In the genomic region with DNA sequence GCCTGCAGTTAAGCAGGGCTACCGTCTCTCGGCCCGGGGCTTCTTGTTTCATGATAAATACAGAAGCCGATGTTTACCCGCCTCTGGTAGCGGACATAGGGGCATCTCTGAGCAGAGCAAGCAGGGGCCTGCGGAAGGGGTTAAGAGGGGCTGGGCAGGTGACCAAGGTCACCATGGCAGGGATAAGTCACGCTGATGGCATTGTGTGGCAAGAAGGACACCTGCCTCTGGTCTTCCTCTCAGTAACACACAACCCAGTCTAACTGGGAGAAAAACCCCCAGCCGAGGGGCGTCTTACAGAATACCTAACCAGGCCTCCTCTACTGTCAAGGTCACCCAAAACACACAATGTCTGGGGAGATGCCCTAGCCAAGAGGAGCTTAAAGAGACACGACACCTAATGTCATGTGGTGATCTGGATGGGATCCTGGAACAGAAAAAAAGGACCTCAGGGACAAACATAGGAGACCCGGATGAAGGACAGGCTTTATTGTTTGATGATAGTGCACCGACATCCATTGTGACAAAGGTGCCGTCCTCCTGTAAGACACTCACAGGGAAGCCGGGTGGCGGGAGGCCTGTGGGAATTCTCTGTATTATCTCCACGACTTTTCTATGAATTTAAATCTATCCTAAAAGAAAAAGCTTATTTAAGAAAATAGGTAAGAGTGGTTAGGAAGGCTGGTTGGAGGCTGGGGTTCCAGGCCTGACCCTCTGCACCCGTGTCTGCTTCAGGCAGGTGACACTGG, we compare ENCODE assay signal across 1 cellular context.
A peak's percentile ranks its signal among the peaks of the same experiment; 100 is the strongest.
TF ChIP-seq lines count a peak whose summit lies in the region.

No MANE protein-coding gene starts in this region.

TF ChIP-seq in HepG2, 621 proteins besides CTCF, POLR2A, EP300 and RAD21 (continued from another document and continues in another):
- TF ChIP-seq, protein P1, sequence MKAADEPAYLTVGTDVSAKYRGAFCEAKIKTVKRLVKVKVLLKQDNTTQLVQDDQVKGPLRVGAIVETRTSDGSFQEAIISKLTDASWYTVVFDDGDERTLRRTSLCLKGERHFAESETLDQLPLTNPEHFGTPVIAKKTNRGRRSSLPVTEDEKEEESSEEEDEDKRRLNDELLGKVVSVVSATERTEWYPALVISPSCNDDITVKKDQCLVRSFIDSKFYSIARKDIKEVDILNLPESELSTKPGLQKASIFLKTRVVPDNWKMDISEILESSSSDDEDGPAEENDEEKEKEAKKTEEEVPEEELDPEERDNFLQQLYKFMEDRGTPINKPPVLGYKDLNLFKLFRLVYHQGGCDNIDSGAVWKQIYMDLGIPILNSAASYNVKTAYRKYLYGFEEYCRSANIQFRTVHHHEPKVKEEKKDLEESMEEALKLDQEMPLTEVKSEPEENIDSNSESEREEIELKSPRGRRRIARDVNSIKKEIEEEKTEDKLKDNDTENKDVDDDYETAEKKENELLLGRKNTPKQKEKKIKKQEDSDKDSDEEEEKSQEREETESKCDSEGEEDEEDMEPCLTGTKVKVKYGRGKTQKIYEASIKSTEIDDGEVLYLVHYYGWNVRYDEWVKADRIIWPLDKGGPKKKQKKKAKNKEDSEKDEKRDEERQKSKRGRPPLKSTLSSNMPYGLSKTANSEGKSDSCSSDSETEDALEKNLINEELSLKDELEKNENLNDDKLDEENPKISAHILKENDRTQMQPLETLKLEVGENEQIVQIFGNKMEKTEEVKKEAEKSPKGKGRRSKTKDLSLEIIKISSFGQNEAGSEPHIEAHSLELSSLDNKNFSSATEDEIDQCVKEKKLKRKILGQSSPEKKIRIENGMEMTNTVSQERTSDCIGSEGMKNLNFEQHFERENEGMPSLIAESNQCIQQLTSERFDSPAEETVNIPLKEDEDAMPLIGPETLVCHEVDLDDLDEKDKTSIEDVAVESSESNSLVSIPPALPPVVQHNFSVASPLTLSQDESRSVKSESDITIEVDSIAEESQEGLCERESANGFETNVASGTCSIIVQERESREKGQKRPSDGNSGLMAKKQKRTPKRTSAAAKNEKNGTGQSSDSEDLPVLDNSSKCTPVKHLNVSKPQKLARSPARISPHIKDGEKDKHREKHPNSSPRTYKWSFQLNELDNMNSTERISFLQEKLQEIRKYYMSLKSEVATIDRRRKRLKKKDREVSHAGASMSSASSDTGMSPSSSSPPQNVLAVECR (CRISPR knock-in tag; IDR thresholded peaks at IDR 0.05; ENCODE audit: borderline replicate concordance): peak; percentile 39; the same call in 1 of the 2 replicates
- TF ChIP-seq ZNF792 (CRISPR knock-in tag; IDR thresholded peaks at IDR 0.05): no peak
- TF ChIP-seq, protein P2, sequence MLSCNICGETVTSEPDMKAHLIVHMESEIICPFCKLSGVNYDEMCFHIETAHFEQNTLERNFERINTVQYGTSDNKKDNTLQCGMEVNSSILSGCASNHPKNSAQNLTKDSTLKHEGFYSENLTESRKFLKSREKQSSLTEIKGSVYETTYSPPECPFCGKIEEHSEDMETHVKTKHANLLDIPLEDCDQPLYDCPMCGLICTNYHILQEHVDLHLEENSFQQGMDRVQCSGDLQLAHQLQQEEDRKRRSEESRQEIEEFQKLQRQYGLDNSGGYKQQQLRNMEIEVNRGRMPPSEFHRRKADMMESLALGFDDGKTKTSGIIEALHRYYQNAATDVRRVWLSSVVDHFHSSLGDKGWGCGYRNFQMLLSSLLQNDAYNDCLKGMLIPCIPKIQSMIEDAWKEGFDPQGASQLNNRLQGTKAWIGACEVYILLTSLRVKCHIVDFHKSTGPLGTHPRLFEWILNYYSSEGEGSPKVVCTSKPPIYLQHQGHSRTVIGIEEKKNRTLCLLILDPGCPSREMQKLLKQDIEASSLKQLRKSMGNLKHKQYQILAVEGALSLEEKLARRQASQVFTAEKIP (CRISPR knock-in tag; IDR thresholded peaks at IDR 0.05; ENCODE audit: borderline replicate concordance): no peak
- TF ChIP-seq, protein P3, sequence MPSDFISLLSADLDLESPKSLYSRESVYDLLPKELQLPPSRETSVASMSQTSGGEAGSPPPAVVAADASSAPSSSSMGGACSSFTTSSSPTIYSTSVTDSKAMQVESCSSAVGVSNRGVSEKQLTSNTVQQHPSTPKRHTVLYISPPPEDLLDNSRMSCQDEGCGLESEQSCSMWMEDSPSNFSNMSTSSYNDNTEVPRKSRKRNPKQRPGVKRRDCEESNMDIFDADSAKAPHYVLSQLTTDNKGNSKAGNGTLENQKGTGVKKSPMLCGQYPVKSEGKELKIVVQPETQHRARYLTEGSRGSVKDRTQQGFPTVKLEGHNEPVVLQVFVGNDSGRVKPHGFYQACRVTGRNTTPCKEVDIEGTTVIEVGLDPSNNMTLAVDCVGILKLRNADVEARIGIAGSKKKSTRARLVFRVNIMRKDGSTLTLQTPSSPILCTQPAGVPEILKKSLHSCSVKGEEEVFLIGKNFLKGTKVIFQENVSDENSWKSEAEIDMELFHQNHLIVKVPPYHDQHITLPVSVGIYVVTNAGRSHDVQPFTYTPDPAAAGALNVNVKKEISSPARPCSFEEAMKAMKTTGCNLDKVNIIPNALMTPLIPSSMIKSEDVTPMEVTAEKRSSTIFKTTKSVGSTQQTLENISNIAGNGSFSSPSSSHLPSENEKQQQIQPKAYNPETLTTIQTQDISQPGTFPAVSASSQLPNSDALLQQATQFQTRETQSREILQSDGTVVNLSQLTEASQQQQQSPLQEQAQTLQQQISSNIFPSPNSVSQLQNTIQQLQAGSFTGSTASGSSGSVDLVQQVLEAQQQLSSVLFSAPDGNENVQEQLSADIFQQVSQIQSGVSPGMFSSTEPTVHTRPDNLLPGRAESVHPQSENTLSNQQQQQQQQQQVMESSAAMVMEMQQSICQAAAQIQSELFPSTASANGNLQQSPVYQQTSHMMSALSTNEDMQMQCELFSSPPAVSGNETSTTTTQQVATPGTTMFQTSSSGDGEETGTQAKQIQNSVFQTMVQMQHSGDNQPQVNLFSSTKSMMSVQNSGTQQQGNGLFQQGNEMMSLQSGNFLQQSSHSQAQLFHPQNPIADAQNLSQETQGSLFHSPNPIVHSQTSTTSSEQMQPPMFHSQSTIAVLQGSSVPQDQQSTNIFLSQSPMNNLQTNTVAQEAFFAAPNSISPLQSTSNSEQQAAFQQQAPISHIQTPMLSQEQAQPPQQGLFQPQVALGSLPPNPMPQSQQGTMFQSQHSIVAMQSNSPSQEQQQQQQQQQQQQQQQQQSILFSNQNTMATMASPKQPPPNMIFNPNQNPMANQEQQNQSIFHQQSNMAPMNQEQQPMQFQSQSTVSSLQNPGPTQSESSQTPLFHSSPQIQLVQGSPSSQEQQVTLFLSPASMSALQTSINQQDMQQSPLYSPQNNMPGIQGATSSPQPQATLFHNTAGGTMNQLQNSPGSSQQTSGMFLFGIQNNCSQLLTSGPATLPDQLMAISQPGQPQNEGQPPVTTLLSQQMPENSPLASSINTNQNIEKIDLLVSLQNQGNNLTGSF (CRISPR knock-in tag; IDR thresholded peaks at IDR 0.05): no peak
- TF ChIP-seq, protein P4, sequence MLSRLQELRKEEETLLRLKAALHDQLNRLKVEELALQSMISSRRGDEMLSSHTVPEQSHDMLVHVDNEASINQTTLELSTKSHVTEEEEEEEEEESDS (CRISPR knock-in tag; IDR thresholded peaks at IDR 0.05; ENCODE audit: borderline replicate concordance): no peak
- TF ChIP-seq JUN (CRISPR knock-in tag; IDR thresholded peaks at IDR 0.05): no peak
- TF ChIP-seq AGO1 (IDR thresholded peaks at IDR 0.05; ENCODE audit: low read depth, low read length, poor library complexity, severe bottlenecking): no peak
- no peak for TF ChIP-seq NONO (IDR thresholded peaks at IDR 0.05)
- 0 out of 2 replicates have a peak, but pooled peaks have one; percentile 28 for TF ChIP-seq NONO (CRISPR knock-in tag; conservative IDR thresholded peaks at IDR 0.05)
- 0 out of 2 replicates have a peak, but pooled peaks have one; percentile 12 for TF ChIP-seq NKX3-1 (CRISPR knock-in tag; IDR thresholded peaks at IDR 0.05)
- TF ChIP-seq, protein P5, sequence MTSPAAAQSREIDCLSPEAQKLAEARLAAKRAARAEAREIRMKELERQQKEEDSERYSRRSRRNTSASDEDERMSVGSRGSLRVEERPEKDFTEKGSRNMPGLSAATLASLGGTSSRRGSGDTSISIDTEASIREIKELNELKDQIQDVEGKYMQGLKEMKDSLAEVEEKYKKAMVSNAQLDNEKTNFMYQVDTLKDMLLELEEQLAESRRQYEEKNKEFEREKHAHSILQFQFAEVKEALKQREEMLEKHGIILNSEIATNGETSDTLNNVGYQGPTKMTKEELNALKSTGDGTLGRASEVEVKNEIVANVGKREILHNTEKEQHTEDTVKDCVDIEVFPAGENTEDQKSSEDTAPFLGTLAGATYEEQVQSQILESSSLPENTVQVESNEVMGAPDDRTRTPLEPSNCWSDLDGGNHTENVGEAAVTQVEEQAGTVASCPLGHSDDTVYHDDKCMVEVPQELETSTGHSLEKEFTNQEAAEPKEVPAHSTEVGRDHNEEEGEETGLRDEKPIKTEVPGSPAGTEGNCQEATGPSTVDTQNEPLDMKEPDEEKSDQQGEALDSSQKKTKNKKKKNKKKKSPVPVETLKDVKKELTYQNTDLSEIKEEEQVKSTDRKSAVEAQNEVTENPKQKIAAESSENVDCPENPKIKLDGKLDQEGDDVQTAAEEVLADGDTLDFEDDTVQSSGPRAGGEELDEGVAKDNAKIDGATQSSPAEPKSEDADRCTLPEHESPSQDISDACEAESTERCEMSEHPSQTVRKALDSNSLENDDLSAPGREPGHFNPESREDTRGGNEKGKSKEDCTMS (CRISPR knock-in tag; conservative IDR thresholded peaks at IDR 0.05): no peak
- no peak for TF ChIP-seq MATR3 (CRISPR knock-in tag; IDR thresholded peaks at IDR 0.05)
- TF ChIP-seq, protein P6, sequence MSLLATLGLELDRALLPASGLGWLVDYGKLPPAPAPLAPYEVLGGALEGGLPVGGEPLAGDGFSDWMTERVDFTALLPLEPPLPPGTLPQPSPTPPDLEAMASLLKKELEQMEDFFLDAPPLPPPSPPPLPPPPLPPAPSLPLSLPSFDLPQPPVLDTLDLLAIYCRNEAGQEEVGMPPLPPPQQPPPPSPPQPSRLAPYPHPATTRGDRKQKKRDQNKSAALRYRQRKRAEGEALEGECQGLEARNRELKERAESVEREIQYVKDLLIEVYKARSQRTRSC (CRISPR knock-in tag; IDR thresholded peaks at IDR 0.05; ENCODE audit: low read depth): no peak
- TF ChIP-seq ZFP36L1 (CRISPR knock-in tag; IDR thresholded peaks at IDR 0.05): no peak
- TF ChIP-seq SNRNP70 (IDR thresholded peaks at IDR 0.05; ENCODE audit: low read depth, low read length): no peak
- TF ChIP-seq ZFP1 (CRISPR knock-in tag; IDR thresholded peaks at IDR 0.05): no peak
- no peak for TF ChIP-seq ZNF557 (CRISPR knock-in tag; IDR thresholded peaks at IDR 0.05)
- TF ChIP-seq NR1H2 (CRISPR knock-in tag; IDR thresholded peaks at IDR 0.05; ENCODE audit: borderline replicate concordance, low read depth): no peak
- TF ChIP-seq, protein P7, sequence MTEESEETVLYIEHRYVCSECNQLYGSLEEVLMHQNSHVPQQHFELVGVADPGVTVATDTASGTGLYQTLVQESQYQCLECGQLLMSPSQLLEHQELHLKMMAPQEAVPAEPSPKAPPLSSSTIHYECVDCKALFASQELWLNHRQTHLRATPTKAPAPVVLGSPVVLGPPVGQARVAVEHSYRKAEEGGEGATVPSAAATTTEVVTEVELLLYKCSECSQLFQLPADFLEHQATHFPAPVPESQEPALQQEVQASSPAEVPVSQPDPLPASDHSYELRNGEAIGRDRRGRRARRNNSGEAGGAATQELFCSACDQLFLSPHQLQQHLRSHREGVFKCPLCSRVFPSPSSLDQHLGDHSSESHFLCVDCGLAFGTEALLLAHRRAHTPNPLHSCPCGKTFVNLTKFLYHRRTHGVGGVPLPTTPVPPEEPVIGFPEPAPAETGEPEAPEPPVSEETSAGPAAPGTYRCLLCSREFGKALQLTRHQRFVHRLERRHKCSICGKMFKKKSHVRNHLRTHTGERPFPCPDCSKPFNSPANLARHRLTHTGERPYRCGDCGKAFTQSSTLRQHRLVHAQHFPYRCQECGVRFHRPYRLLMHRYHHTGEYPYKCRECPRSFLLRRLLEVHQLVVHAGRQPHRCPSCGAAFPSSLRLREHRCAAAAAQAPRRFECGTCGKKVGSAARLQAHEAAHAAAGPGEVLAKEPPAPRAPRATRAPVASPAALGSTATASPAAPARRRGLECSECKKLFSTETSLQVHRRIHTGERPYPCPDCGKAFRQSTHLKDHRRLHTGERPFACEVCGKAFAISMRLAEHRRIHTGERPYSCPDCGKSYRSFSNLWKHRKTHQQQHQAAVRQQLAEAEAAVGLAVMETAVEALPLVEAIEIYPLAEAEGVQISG (CRISPR knock-in tag; IDR thresholded peaks at IDR 0.05): 0 out of 2 replicates have a peak, but pooled peaks have one; percentile 21
- TF ChIP-seq FOXO1 (CRISPR knock-in tag; IDR thresholded peaks at IDR 0.05): 0 out of 2 replicates have a peak, but pooled peaks have one; percentile 26
- no peak for TF ChIP-seq ZNF337 (CRISPR knock-in tag; IDR thresholded peaks at IDR 0.05; ENCODE audit: borderline replicate concordance, low read depth)
- TF ChIP-seq AHR (CRISPR knock-in tag; IDR thresholded peaks at IDR 0.05): no peak
- TF ChIP-seq, protein P8, sequence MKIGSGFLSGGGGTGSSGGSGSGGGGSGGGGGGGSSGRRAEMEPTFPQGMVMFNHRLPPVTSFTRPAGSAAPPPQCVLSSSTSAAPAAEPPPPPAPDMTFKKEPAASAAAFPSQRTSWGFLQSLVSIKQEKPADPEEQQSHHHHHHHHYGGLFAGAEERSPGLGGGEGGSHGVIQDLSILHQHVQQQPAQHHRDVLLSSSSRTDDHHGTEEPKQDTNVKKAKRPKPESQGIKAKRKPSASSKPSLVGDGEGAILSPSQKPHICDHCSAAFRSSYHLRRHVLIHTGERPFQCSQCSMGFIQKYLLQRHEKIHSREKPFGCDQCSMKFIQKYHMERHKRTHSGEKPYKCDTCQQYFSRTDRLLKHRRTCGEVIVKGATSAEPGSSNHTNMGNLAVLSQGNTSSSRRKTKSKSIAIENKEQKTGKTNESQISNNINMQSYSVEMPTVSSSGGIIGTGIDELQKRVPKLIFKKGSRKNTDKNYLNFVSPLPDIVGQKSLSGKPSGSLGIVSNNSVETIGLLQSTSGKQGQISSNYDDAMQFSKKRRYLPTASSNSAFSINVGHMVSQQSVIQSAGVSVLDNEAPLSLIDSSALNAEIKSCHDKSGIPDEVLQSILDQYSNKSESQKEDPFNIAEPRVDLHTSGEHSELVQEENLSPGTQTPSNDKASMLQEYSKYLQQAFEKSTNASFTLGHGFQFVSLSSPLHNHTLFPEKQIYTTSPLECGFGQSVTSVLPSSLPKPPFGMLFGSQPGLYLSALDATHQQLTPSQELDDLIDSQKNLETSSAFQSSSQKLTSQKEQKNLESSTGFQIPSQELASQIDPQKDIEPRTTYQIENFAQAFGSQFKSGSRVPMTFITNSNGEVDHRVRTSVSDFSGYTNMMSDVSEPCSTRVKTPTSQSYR (CRISPR knock-in tag; IDR thresholded peaks at IDR 0.05; ENCODE audit: borderline replicate concordance): no peak
- TF ChIP-seq ZNF329 (CRISPR knock-in tag; IDR thresholded peaks at IDR 0.05; ENCODE audit: low read depth): no peak
- no peak for TF ChIP-seq TOE1 (CRISPR knock-in tag; IDR thresholded peaks at IDR 0.05)
- TF ChIP-seq TBX3 (IDR thresholded peaks at IDR 0.05; ENCODE audit: borderline replicate concordance): no peak
- TF ChIP-seq TOPORS (CRISPR knock-in tag; IDR thresholded peaks at IDR 0.05): no peak
- no peak for TF ChIP-seq ZNF558 (CRISPR knock-in tag; IDR thresholded peaks at IDR 0.05; ENCODE audit: borderline replicate concordance)
- TF ChIP-seq BORCS8-MEF2B (CRISPR knock-in tag; IDR thresholded peaks at IDR 0.05): 0 out of 2 replicates have a peak, but pooled peaks have one; percentile 5
